ENCODE assay signal across 14 cellular contexts in the genomic region with DNA sequence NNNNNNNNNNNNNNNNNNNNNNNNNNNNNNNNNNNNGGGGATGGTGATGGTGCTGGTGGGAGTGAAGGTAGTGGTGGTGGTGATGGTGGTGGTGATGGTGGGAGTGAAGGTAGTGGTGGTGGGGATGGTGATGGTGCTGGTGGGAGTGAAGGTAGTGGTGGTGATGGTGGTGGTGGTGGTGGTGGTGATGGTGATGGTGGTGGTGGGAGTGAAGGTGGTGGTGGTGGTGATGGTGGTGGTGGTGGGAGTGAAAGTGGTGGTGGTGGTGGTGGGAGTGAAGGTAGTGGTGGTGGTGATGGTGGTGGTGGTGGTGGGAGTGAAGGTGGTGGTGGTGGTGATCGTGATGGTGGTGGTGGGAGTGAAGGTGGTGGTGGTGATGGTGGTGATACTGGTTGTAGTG.
DNase-seq lines count a peak whose midpoint lies in the region; ATAC-seq and TF ChIP-seq lines count a peak whose summit lies in the region.
"Had no signal": no experiment of that assay in that cellular context is flagged by ENCODE, and none has a peak within 500 bp of the region (broad histone marks: within the 10 kb centered on the region; RNA-seq: fewer than 3 reads in every experiment).

No MANE protein-coding gene starts in this region.

- H3K27ac ChIP-seq in esophagus muscularis mucosa (replicated peaks in 1 of 4) (no peak overlapping the region), upper lobe of right lung (no peak overlapping the region)
- H3K27ac ChIP-seq: A549, SK-N-MC had no signal

- H3K36me3 ChIP-seq in esophagus muscularis mucosa (no peaks in the 10 kb centered on the region), upper lobe of right lung (no peaks in the 10 kb centered on the region)

- H3K27me3 ChIP-seq in esophagus muscularis mucosa (no peaks in the 10 kb centered on the region), upper lobe of right lung (no peaks in the 10 kb centered on the region)

- intact Hi-C loops in esophagus muscularis mucosa (cut with DNase I), result no loop called here
- intact Hi-C loops in upper lobe of right lung (cut with DNase I), result no loop called here

- H3K27ac Mint-ChIP-seq in activated T-cell treated with anti-CD3 and anti-CD28 coated beads, Interleukin-2, amount 50 U/mL, for 72 hours, result no peak overlapping the region
- H3K27ac Mint-ChIP-seq: IgD-negative memory B cell, mesothelial cell of epicardium had no signal

- H3K9me3 Mint-ChIP-seq in activated T-cell treated with anti-CD3 and anti-CD28 coated beads, Interleukin-2, amount 50 U/mL, for 72 hours, result peaks cover 0 to 2% of the 10 kb centered on the region in 2 donors
- H3K9me3 Mint-ChIP-seq: IgD-negative memory B cell had no signal

- TF ChIP-seq POLR2A in esophagus muscularis mucosa (IDR thresholded peaks at IDR 0.05; ENCODE audit: low read depth), result no peak

- peak in 1 of 2 donors; percentile 8 for DNase-seq in activated T-cell treated with anti-CD3 and anti-CD28 coated beads, Interleukin-2, amount 50 U/mL, for 72 hours
- DNase-seq in activated T-cell treated with anti-CD3 and anti-CD28 coated beads, Interleukin-2, amount 50 U/mL, for 48 hours, result no peak
- DNase-seq in esophagus muscularis mucosa (ENCODE audit: extremely low spot score) (peak; percentile 96), lung microvascular endothelial cell (ENCODE audit: low read depth in 2 of 2) (peak; percentile 35 to 42), upper lobe of right lung (peak; percentile 46), HUDEP-2 (lab: John Stamatoyannopoulos, UW; ENCODE audit: unreplicated experiment in 76 of 76) (no peak), KG1 (lab: John Stamatoyannopoulos, UW) (no peak)
- DNase-seq in activated naive CD4-positive, alpha-beta T cell treated with Interleukin-2 at 50 U/mL for 16 hours, result no peak
- DNase-seq: activated CD4-positive, CD25-positive, alpha-beta regulatory T cell; DMS153 had no signal

- no peak for TF ChIP-seq CTCF in esophagus muscularis mucosa (IDR thresholded peaks at IDR 0.05)
- TF ChIP-seq CTCF in upper lobe of right lung (IDR thresholded peaks at IDR 0.05), result no peak

- no peaks in the 10 kb centered on the region for H3K36me3 Mint-ChIP-seq in activated T-cell treated with anti-CD3 and anti-CD28 coated beads, Interleukin-2, amount 50 U/mL, for 72 hours (ENCODE audit: insufficient read depth in 2 of 2)
- H3K36me3 Mint-ChIP-seq: mesothelial cell of epicardium had no signal

- no peak overlapping the region for H3K4me3 ChIP-seq in esophagus muscularis mucosa
- H3K4me3 ChIP-seq in upper lobe of right lung, result no peak overlapping the region
- H3K4me3 ChIP-seq: A549, SK-N-MC had no signal

- TF ChIP-seq EP300 in esophagus muscularis mucosa (IDR thresholded peaks at IDR 0.05), result no peak

- WGBS in esophagus muscularis mucosa, result no CpG with 5 or more reads among the region's 1 CpG

- H3K4me3 Mint-ChIP-seq in activated T-cell treated with anti-CD3 and anti-CD28 coated beads, Interleukin-2, amount 50 U/mL, for 72 hours, result no peak overlapping the region
- H3K4me3 Mint-ChIP-seq: IgD-negative memory B cell, mesothelial cell of epicardium had no signal

- H3K4me1 Mint-ChIP-seq in activated T-cell treated with anti-CD3 and anti-CD28 coated beads, Interleukin-2, amount 50 U/mL, for 72 hours (ENCODE audit: low read depth), result no peaks in the 10 kb centered on the region

- H3K27me3 Mint-ChIP-seq in activated T-cell treated with anti-CD3 and anti-CD28 coated beads, Interleukin-2, amount 50 U/mL, for 72 hours (ENCODE audit: low read depth), result no peaks in the 10 kb centered on the region
- H3K27me3 Mint-ChIP-seq: IgD-negative memory B cell had no signal

- ATAC-seq in activated T-cell treated with anti-CD3 and anti-CD28 coated beads, Interleukin-2, amount 50 U/mL, for 72 hours (replicated peaks in 1 of 2), result peak; percentile 29 to 44
- ATAC-seq in upper lobe of right lung, result peak; percentile 79

- H3K4me1 ChIP-seq in esophagus muscularis mucosa, result no peaks in the 10 kb centered on the region
- H3K4me1 ChIP-seq in upper lobe of right lung, result no peaks in the 10 kb centered on the region

- H3K9me3 ChIP-seq in esophagus muscularis mucosa (no peaks in the 10 kb centered on the region), upper lobe of right lung (no peaks in the 10 kb centered on the region)

Comparison
In these comparisons a context has a peak if more than half of its experiments do, and no peak if none do; other contexts are left out.
1. DNase-seq: peak in esophagus muscularis mucosa (single experiment), lung microvascular endothelial cell (2 of 2) and upper lobe of right lung (single experiment); none in activated T-cell treated with anti-CD3 and anti-CD28 coated beads, Interleukin-2, amount 50 U/mL, for 48 hours (0 of 2), activated naive CD4-positive, alpha-beta T cell treated with Interleukin-2 at 50 U/mL for 16 hours (single experiment), HUDEP-2 (0 of 76) and KG1 (single experiment).